ENCODE assay signal across 8 cellular contexts in genomic region chr22:17147458-17147857, GRCh38. TPM values are rescaled to one million over a fixed set of nuclear protein-coding genes. Genes with fewer than 3 reads are reported as not detected.
DNase-seq lines count a peak whose midpoint lies in the region; ATAC-seq, FAIRE-seq and TF ChIP-seq lines count a peak whose summit lies in the region.
"Not testable (repeated sequence)": the region's sequence is repeated elsewhere in the genome, so short reads cannot be mapped to it uniquely, and the experiment has no call there.
"Had no signal": no experiment of that assay in that cellular context is flagged by ENCODE, and none has a peak within 500 bp of the region (broad histone marks: within the 10 kb centered on the region; RNA-seq: fewer than 3 reads in every experiment).

No MANE protein-coding gene starts in this region.

- not testable (repeated sequence) for H3K27me3 Mint-ChIP-seq in GM23338 (ENCODE audit: insufficient read depth, low read depth, poor library complexity); T-helper 17 cell; activated naive CD4-positive, alpha-beta T cell treated with anti-CD3 and anti-CD28 coated beads, Interleukin-2, amount 50 U/mL, for 24 hours; endothelial cell (ENCODE audit: unreplicated experiment)

- not testable (repeated sequence) for H2AK5ac ChIP-seq in trophoblast cell (ENCODE audit: low read length)

- not testable (repeated sequence) for DNase-seq in GM23338 (ENCODE audit: low spot score); T-helper 17 cell; bronchial epithelial cell (ENCODE audit: low read depth); endothelial cell (ENCODE audit: low spot score); trophoblast cell; stimulated activated effector memory CD8-positive, alpha-beta T cell treated with anti-CD3 and anti-CD28 coated beads, Interleukin-12 subunit alpha, Interleukin-12 subunit beta, amount 100 ng/mL, for 72 hours (ENCODE audit: low spot score in 2 of 2)

- not testable (repeated sequence) for H2BK5ac ChIP-seq in trophoblast cell (ENCODE audit: low read depth, low read length, poor library complexity)

- H3K9me3 Mint-ChIP-seq in GM23338; activated naive CD4-positive, alpha-beta T cell treated with anti-CD3 and anti-CD28 coated beads, Interleukin-2, amount 50 U/mL, for 24 hours; endothelial cell (ENCODE audit: unreplicated experiment); stimulated activated effector memory CD8-positive, alpha-beta T cell treated with anti-CD3 and anti-CD28 coated beads, Interleukin-12 subunit alpha, Interleukin-12 subunit beta, amount 100 ng/mL, for 72 hours: not testable (repeated sequence)

- 0 out of 2 replicates have a peak overlapping the region, but pooled peaks have one; percentile 16 for H3K27ac Mint-ChIP-seq in GM23338
- peak overlapping the region; percentile 39 for H3K27ac Mint-ChIP-seq in T-helper 17 cell
- H3K27ac Mint-ChIP-seq in activated naive CD4-positive, alpha-beta T cell treated with anti-CD3 and anti-CD28 coated beads, Interleukin-2, amount 50 U/mL, for 24 hours, result peak overlapping the region; percentile 62
- H3K27ac Mint-ChIP-seq in endothelial cell (ENCODE audit: unreplicated experiment), result not testable (repeated sequence)
- peak overlapping the region; percentile 67 for H3K27ac Mint-ChIP-seq in stimulated activated effector memory CD8-positive, alpha-beta T cell treated with anti-CD3 and anti-CD28 coated beads, Interleukin-12 subunit alpha, Interleukin-12 subunit beta, amount 100 ng/mL, for 72 hours

- not testable (repeated sequence) for H3K27me3 ChIP-seq in GM23338 (ENCODE audit: insufficient read depth); bronchial epithelial cell (ENCODE audit: control insufficient read depth, insufficient read depth, low read length); trophoblast cell (ENCODE audit: insufficient read depth, low read length)

- FAIRE-seq in bronchial epithelial cell (lab: Jason Lieb, UNC), result peak; percentile 52

- H3K4me1 ChIP-seq in GM23338 (ENCODE audit: insufficient read depth); trophoblast cell (ENCODE audit: control insufficient read depth in 1 of 2, insufficient read depth in 2 of 2, low read length in 2 of 2): not testable (repeated sequence)

- H3K9me2 ChIP-seq in GM23338 (ENCODE audit: insufficient read depth), result not testable (repeated sequence)

- not testable (repeated sequence) for H3F3A ChIP-seq in GM23338 (replicated peaks; ENCODE audit: low read depth)

- H4K91ac ChIP-seq in trophoblast cell (ENCODE audit: low read depth, low read length), result not testable (repeated sequence)

- TF ChIP-seq CTCF in GM23338 (conservative IDR thresholded peaks at IDR 0.05; ENCODE audit: low read depth in 2 of 2); bronchial epithelial cell (IDR thresholded peaks at IDR 0.05; ENCODE audit: insufficient read depth, low read length, severe bottlenecking); endothelial cell (IDR thresholded peaks at IDR 0.05; ENCODE audit: unreplicated experiment): not testable (repeated sequence)

- ATAC-seq in GM23338; T-helper 17 cell; stimulated activated effector memory CD8-positive, alpha-beta T cell treated with anti-CD3 and anti-CD28 coated beads, Interleukin-12 subunit alpha, Interleukin-12 subunit beta, amount 100 ng/mL, for 72 hours: not testable (repeated sequence)

- not testable (repeated sequence) for H3K4me2 ChIP-seq in GM23338; trophoblast cell (ENCODE audit: low read length)

- not testable (repeated sequence) for H3K36me3 ChIP-seq in GM23338 (ENCODE audit: insufficient read depth); bronchial epithelial cell (ENCODE audit: control insufficient read depth, insufficient read depth, low read length)
- peaks cover 6 to 16% of the 10 kb centered on the region in 2 experiments for H3K36me3 ChIP-seq in trophoblast cell (ENCODE audit: control insufficient read depth in 1 of 2, insufficient read depth in 2 of 2, low read length in 2 of 2)

- H3K79me2 ChIP-seq in GM23338 (replicated peaks; ENCODE audit: insufficient read depth), result peaks cover 57% of the 10 kb centered on the region
- not testable (repeated sequence) for H3K79me2 ChIP-seq in trophoblast cell (ENCODE audit: control insufficient read depth, insufficient read depth, low read length, poor library complexity)

- not testable (repeated sequence) for H2BK120ac ChIP-seq in trophoblast cell (ENCODE audit: insufficient read depth, low read length, poor library complexity)

- H3K36me3 Mint-ChIP-seq in GM23338 (ENCODE audit: low read depth) (peaks cover 37% of the 10 kb centered on the region), endothelial cell (ENCODE audit: low read depth, unreplicated experiment) (peaks cover 29% of the 10 kb centered on the region)
- not testable (repeated sequence) for H3K36me3 Mint-ChIP-seq in T-helper 17 cell (ENCODE audit: low read depth)
- peaks cover 10% of the 10 kb centered on the region for H3K36me3 Mint-ChIP-seq in activated naive CD4-positive, alpha-beta T cell treated with anti-CD3 and anti-CD28 coated beads, Interleukin-2, amount 50 U/mL, for 24 hours
- peaks cover 60% of the 10 kb centered on the region for H3K36me3 Mint-ChIP-seq in stimulated activated effector memory CD8-positive, alpha-beta T cell treated with anti-CD3 and anti-CD28 coated beads, Interleukin-12 subunit alpha, Interleukin-12 subunit beta, amount 100 ng/mL, for 72 hours

- not testable (repeated sequence) for H3K27ac ChIP-seq in GM23338 (ENCODE audit: low read depth); trophoblast cell (ENCODE audit: low read depth, low read length)

- H3K79me1 ChIP-seq in trophoblast cell (ENCODE audit: low read length), result not testable (repeated sequence)

- H4K8ac ChIP-seq in trophoblast cell (ENCODE audit: low read depth, low read length), result not testable (repeated sequence)

- not testable (repeated sequence) for H3K9ac ChIP-seq in trophoblast cell (ENCODE audit: low read length)

- H3K14ac ChIP-seq in trophoblast cell (ENCODE audit: low read length), result not testable (repeated sequence)

- not testable (repeated sequence) for H2BK12ac ChIP-seq in trophoblast cell (ENCODE audit: low read length)

- not testable (repeated sequence) for H4K12ac ChIP-seq in trophoblast cell (ENCODE audit: low read depth, low read length)

- H3K4ac ChIP-seq in trophoblast cell (ENCODE audit: low read depth, low read length), result not testable (repeated sequence)

- not testable (repeated sequence) for H3K9me3 ChIP-seq in T-helper 17 cell (ENCODE audit: control insufficient read depth, low read length, poor library complexity, severe bottlenecking); trophoblast cell (ENCODE audit: insufficient read depth, low read depth, low read length)

- not testable (repeated sequence) for H2AFZ ChIP-seq in GM23338; trophoblast cell (ENCODE audit: insufficient read depth, low read length, poor library complexity)

- not testable (repeated sequence) for H3K23ac ChIP-seq in trophoblast cell (ENCODE audit: low read length)

- H3K4me1 Mint-ChIP-seq in GM23338, T-helper 17 cell: not testable (repeated sequence)
- H3K4me1 Mint-ChIP-seq in activated naive CD4-positive, alpha-beta T cell treated with anti-CD3 and anti-CD28 coated beads, Interleukin-2, amount 50 U/mL, for 24 hours, result peaks cover 16% of the 10 kb centered on the region
- H3K4me1 Mint-ChIP-seq in endothelial cell (ENCODE audit: unreplicated experiment), result peaks cover 15% of the 10 kb centered on the region
- H3K4me1 Mint-ChIP-seq in stimulated activated effector memory CD8-positive, alpha-beta T cell treated with anti-CD3 and anti-CD28 coated beads, Interleukin-12 subunit alpha, Interleukin-12 subunit beta, amount 100 ng/mL, for 72 hours, result peaks cover 15% of the 10 kb centered on the region

- not testable (repeated sequence) for H3K4me3 Mint-ChIP-seq in GM23338; T-helper 17 cell; activated naive CD4-positive, alpha-beta T cell treated with anti-CD3 and anti-CD28 coated beads, Interleukin-2, amount 50 U/mL, for 24 hours; stimulated activated effector memory CD8-positive, alpha-beta T cell treated with anti-CD3 and anti-CD28 coated beads, Interleukin-12 subunit alpha, Interleukin-12 subunit beta, amount 100 ng/mL, for 72 hours
- H3K4me3 Mint-ChIP-seq in endothelial cell (ENCODE audit: unreplicated experiment), result peak overlapping the region; percentile 72

- no CpG with 5 or more reads among the region's 30 CpGs for WGBS in trophoblast cell (ENCODE audit: extremely low coverage, insufficient coverage, insufficient read length)

- H4K20me1 ChIP-seq in GM23338 (replicated peaks; ENCODE audit: insufficient read depth), result peaks cover 44% of the 10 kb centered on the region

- not testable (repeated sequence) for H3K18ac ChIP-seq in trophoblast cell (ENCODE audit: low read length)

- H3K4me3 ChIP-seq in GM23338; bronchial epithelial cell (ENCODE audit: low read depth, low read length): not testable (repeated sequence)
- H3K4me3 ChIP-seq in trophoblast cell (ENCODE audit: low read depth, low read length), result peak overlapping the region; percentile 4

RNA-seq across cellular contexts. Expression of gene HDHD5, which starts 11.6 kb away (rescaled TPM):
- total RNA-seq in GM23338 (2014; rRNA removed; shearing (Covaris generic)), result 102 and 116 TPM in 2 replicates
- polyA plus RNA-seq in GM23338 (2016; fragmentation: Nextera tagmentation; extraction: Ambion mirVana), result 54.9 and 70.0 TPM in 2 replicates
- total RNA-seq in T-helper 17 cell, result 10 to 100 TPM; 16.7 to 17.4 TPM
- 41.9 and 50.5 TPM in 2 replicates for total RNA-seq in bronchial epithelial cell
- 60.5 TPM for total RNA-seq in endothelial cell (ENCODE audit: unreplicated experiment)
- polyA plus RNA-seq in trophoblast cell (2013), result 11.7 and 12.8 TPM in 2 replicates

RNA-seq across cellular contexts. Expression of gene TMEM121B, which starts 26.3 kb away (rescaled TPM):
- total RNA-seq in GM23338 (2014; rRNA removed; shearing (Covaris generic)), result 6.4 and 7.2 TPM in 2 replicates
- polyA plus RNA-seq in GM23338 (2016; fragmentation: Nextera tagmentation; extraction: Ambion mirVana), result 2.0 and 2.4 TPM in 2 replicates
- total RNA-seq in T-helper 17 cell (under 1 TPM in 1 of 2 donors, not detected in 1; 0.20 TPM), bronchial epithelial cell (not detected in 2 replicates), endothelial cell (ENCODE audit: unreplicated experiment) (62.2 TPM)
- polyA plus RNA-seq in trophoblast cell (2013), result 0.82 TPM in 2 replicates
- polyA plus RNA-seq: CD4-positive, alpha-beta memory T cell had no signal
